19 cellular contexts compared by ENCODE assay signal in genomic region chr13:90205081-90205480, GRCh38.
DNase-seq lines count a peak whose midpoint lies in the region; ATAC-seq, FAIRE-seq and TF ChIP-seq lines count a peak whose summit lies in the region.
"Had no signal": no experiment of that assay in that cellular context is flagged by ENCODE, and none has a peak within 500 bp of the region (broad histone marks: within the 10 kb centered on the region; RNA-seq: fewer than 3 reads in every experiment).

No MANE protein-coding gene starts in this region.

- no peak for DNase-seq in RWPE2 (ENCODE audit: low spot score)
- DNase-seq in bronchial epithelial cell (ENCODE audit: low read depth): peak; percentile 77
- DNase-seq in foreskin keratinocyte: peak; percentile 48 to 77
- no peak for DNase-seq in left colon
- DNase-seq in MG63: no peak
- DNase-seq in CD8-positive, alpha-beta T cell: no peak
- no peak for DNase-seq in stimulated activated CD4-positive, alpha-beta T cell treated with anti-CD3 and anti-CD28 coated beads, Interleukin-4, amount 100 ng/mL, for 24 hours
- DNase-seq: C1 segment of cervical spinal cord; Caco-2; CD4-positive, alpha-beta memory T cell; DMS153; DND-41; GM23248; H7; HCEC 1CT had no signal

- FAIRE-seq in bronchial epithelial cell (lab: Jason Lieb, UNC): no peak
- FAIRE-seq: GM12892, GM19239, H1 had no signal

- H3K36me3 Mint-ChIP-seq in CD8-positive, alpha-beta T cell: no peaks in the 10 kb centered on the region
- H3K36me3 Mint-ChIP-seq: CD4-positive, alpha-beta memory T cell had no signal

- H3K27me3 ChIP-seq in OCI-LY3 (ENCODE audit: low read depth, low read length): no peaks in the 10 kb centered on the region
- H3K27me3 ChIP-seq in RWPE2 (ENCODE audit: insufficient read depth, poor library complexity, severe bottlenecking): no peaks in the 10 kb centered on the region
- H3K27me3 ChIP-seq in bronchial epithelial cell (ENCODE audit: control insufficient read depth, insufficient read depth, low read length): no peaks in the 10 kb centered on the region
- no peaks in the 10 kb centered on the region for H3K27me3 ChIP-seq in foreskin keratinocyte
- H3K27me3 ChIP-seq in MG63: no peaks in the 10 kb centered on the region
- H3K27me3 ChIP-seq in CD8-positive, alpha-beta T cell (ENCODE audit: insufficient read depth, low read length): no peaks in the 10 kb centered on the region

- H3K27ac ChIP-seq in OCI-LY3 (ENCODE audit: low read length) (no peak overlapping the region), RWPE2 (ENCODE audit: poor library complexity, severe bottlenecking) (no peak overlapping the region), foreskin keratinocyte (no peak overlapping the region)
- H3K27ac ChIP-seq in CD8-positive, alpha-beta T cell (ENCODE audit: low read depth, low read length): no peak overlapping the region
- H3K27ac ChIP-seq: GM23248 had no signal

- CTCF ChIA-PET in CD8-positive, alpha-beta T cell (lab: Charles Lee): no interaction called here

- no peak overlapping the region for H3K4me3 Mint-ChIP-seq in CD8-positive, alpha-beta T cell
- H3K4me3 Mint-ChIP-seq: CD4-positive, alpha-beta memory T cell had no signal

- H3K27me3 Mint-ChIP-seq in CD8-positive, alpha-beta T cell (ENCODE audit: low read depth): no peaks in the 10 kb centered on the region
- H3K27me3 Mint-ChIP-seq: CD4-positive, alpha-beta memory T cell had no signal

- intact Hi-C loops in left colon (cut with DNase I, micrococcal nuclease): no loop called here
- intact Hi-C loops in CD8-positive, alpha-beta T cell (cut with DNase I, micrococcal nuclease): no loop called here

- H2AFZ ChIP-seq in OCI-LY3 (ENCODE audit: low read depth, low read length): peak overlapping the region; percentile 49; the same call in 1 of the 2 replicates
- H2AFZ ChIP-seq: GM23248 had no signal

- H3K36me3 ChIP-seq in OCI-LY3 (replicated peaks; ENCODE audit: low read depth, low read length) (no peaks in the 10 kb centered on the region), RWPE2 (ENCODE audit: low read depth) (no peaks in the 10 kb centered on the region), bronchial epithelial cell (ENCODE audit: control insufficient read depth, insufficient read depth, low read length) (no peaks in the 10 kb centered on the region), MG63 (no peaks in the 10 kb centered on the region)
- H3K36me3 ChIP-seq in CD8-positive, alpha-beta T cell (ENCODE audit: insufficient read depth, low read length): no peaks in the 10 kb centered on the region

- peak; percentile 56; the same call in 2 of the 3 replicates for ATAC-seq in RWPE2 (ENCODE audit: low read depth)
- peak; percentile 56 for ATAC-seq in foreskin keratinocyte
- no peak for ATAC-seq in left colon
- ATAC-seq in CD8-positive, alpha-beta T cell: no peak

- no peak for TF ChIP-seq CTCF in OCI-LY3 (IDR thresholded peaks at IDR 0.05; ENCODE audit: low read depth, low read length)
- no peak for TF ChIP-seq CTCF in RWPE2 (IDR thresholded peaks at IDR 0.05; ENCODE audit: poor library complexity, severe bottlenecking)
- TF ChIP-seq CTCF in bronchial epithelial cell (IDR thresholded peaks at IDR 0.05; ENCODE audit: insufficient read depth, low read length, severe bottlenecking): no peak
- TF ChIP-seq CTCF in foreskin keratinocyte (conservative IDR thresholded peaks at IDR 0.05): no peak
- TF ChIP-seq CTCF in CD8-positive, alpha-beta T cell (IDR thresholded peaks at IDR 0.05): no peak

- H3K4me2 ChIP-seq in OCI-LY3 (ENCODE audit: low read length): no peak overlapping the region

- H3K4me3 ChIP-seq in OCI-LY3 (ENCODE audit: low read length) (no peak overlapping the region), RWPE2 (ENCODE audit: severe bottlenecking) (no peak overlapping the region), bronchial epithelial cell (ENCODE audit: low read depth, low read length) (no peak overlapping the region), MG63 (no peak overlapping the region)
- no peak overlapping the region for H3K4me3 ChIP-seq in CD8-positive, alpha-beta T cell (ENCODE audit: low read depth, low read length)
- H3K4me3 ChIP-seq: GM23248 had no signal

- no peak overlapping the region for H3K27ac Mint-ChIP-seq in CD8-positive, alpha-beta T cell
- H3K27ac Mint-ChIP-seq: CD4-positive, alpha-beta memory T cell had no signal

- H3K9me3 Mint-ChIP-seq in CD8-positive, alpha-beta T cell: peaks cover 24% of the 10 kb centered on the region

- H3K9me3 ChIP-seq in OCI-LY3 (ENCODE audit: insufficient read depth, low read length) (no peaks in the 10 kb centered on the region), RWPE2 (ENCODE audit: severe bottlenecking) (peaks cover 7% of the 10 kb centered on the region), MG63 (no peaks in the 10 kb centered on the region)
- no peaks in the 10 kb centered on the region for H3K9me3 ChIP-seq in CD8-positive, alpha-beta T cell (ENCODE audit: low read length)

- POLR2A ChIA-PET in CD8-positive, alpha-beta T cell (lab: Charles Lee): no interaction called here

- no peaks in the 10 kb centered on the region for H3K79me2 ChIP-seq in OCI-LY3 (ENCODE audit: low read length)

- no peaks in the 10 kb centered on the region for H4K20me1 ChIP-seq in OCI-LY3 (ENCODE audit: insufficient read depth, low read length)

- H3K4me1 ChIP-seq in OCI-LY3 (ENCODE audit: low read length): no peaks in the 10 kb centered on the region
- peaks cover 12% of the 10 kb centered on the region for H3K4me1 ChIP-seq in RWPE2 (ENCODE audit: insufficient read depth, poor library complexity, severe bottlenecking)
- peaks cover 6% of the 10 kb centered on the region for H3K4me1 ChIP-seq in foreskin keratinocyte
- H3K4me1 ChIP-seq in CD8-positive, alpha-beta T cell (ENCODE audit: insufficient read depth, low read length): no peaks in the 10 kb centered on the region
- H3K4me1 ChIP-seq: Caco-2 had no signal

- no peak overlapping the region for H3K9ac ChIP-seq in OCI-LY3 (ENCODE audit: low read length)
- H3K9ac ChIP-seq: GM23248 had no signal

- no peaks in the 10 kb centered on the region for H3K4me1 Mint-ChIP-seq in CD8-positive, alpha-beta T cell (ENCODE audit: low read depth)
- H3K4me1 Mint-ChIP-seq: CD4-positive, alpha-beta memory T cell had no signal

Comparison
In these comparisons a context has a peak if more than half of its experiments do, and no peak if none do; other contexts are left out.
1. ATAC-seq: peak in RWPE2 (single experiment) and foreskin keratinocyte (single experiment); none in left colon (single experiment) and CD8-positive, alpha-beta T cell (single experiment).
2. DNase-seq: peak in bronchial epithelial cell (single experiment) and foreskin keratinocyte (2 of 2); none in RWPE2 (single experiment), left colon (0 of 2), MG63 (single experiment), CD8-positive, alpha-beta T cell (0 of 7) and stimulated activated CD4-positive, alpha-beta T cell treated with anti-CD3 and anti-CD28 coated beads, Interleukin-4, amount 100 ng/mL, for 24 hours (single experiment).